8 cellular contexts compared by ENCODE assay signal in genomic region chr4:56410247-56410646, GRCh38. TPM values are rescaled to one million over a fixed set of nuclear protein-coding genes. Genes with fewer than 3 reads are reported as not detected.
DNase-seq lines count a peak whose midpoint lies in the region; ATAC-seq, FAIRE-seq and TF ChIP-seq lines count a peak whose summit lies in the region.

No MANE protein-coding gene starts in this region.

- no peak for DNase-seq in Right ventricle myocardium inferior (ENCODE audit: missing footprints)
- DNase-seq in cardiac septum (ENCODE audit: low spot score), result no peak
- DNase-seq in NCI-H345 (lab: John Stamatoyannopoulos, UW), result peak; percentile 61
- DNase-seq in K562 (ENCODE audit: extremely low read depth in 1 of 4, low spot score in 3 of 4), result peak in 2 of 4 experiments; percentile 17 to 47
- peak; percentile 5 to 86 for DNase-seq in hippocampal formation (lab: John Stamatoyannopoulos, UW)
- DNase-seq in skeletal muscle cell (ENCODE audit: low read depth), result peak; percentile 87

- H3K36me3 ChIP-seq in K562 (ENCODE audit: control insufficient read depth, insufficient read depth, low read length), result peaks cover 35% of the 10 kb centered on the region

- CTCF ChIA-PET in K562 (lab: Yijun Ruan, JAX; ENCODE audit: low intra/inter-chr PET ratio), result no interaction called here

- in situ Hi-C loops in K562 (cut with MboI), result no loop called here

- H4K20me1 ChIP-seq in K562 (replicated peaks; ENCODE audit: control insufficient read depth, insufficient read depth, low read length), result no peaks in the 10 kb centered on the region; the same call in 1 of the 2 replicates

- POLR2A ChIA-PET in K562 (lab: Yijun Ruan, JAX), result interaction anchor here (1.1 kb wide), 1 partner anchor 13 kb away, joined by 3 read pairs; no protein-coding TSS in a partner anchor

- H3K9me3 ChIP-seq in K562 (replicated peaks; ENCODE audit: control insufficient read depth, insufficient read depth, low read depth, low read length), result no peaks in the 10 kb centered on the region

- no peaks in the 10 kb centered on the region for H3K27me3 ChIP-seq in K562 (ENCODE audit: control insufficient read depth in 2 of 2, insufficient read depth in 2 of 2, low read length in 2 of 2)

- ATAC-seq in Right ventricle myocardium inferior (peak; percentile 93), K562 (peak; percentile 70), HG03460 (IDR thresholded peaks at IDR 0.05; ENCODE audit: unreplicated experiment) (no peak), GM18520 (IDR thresholded peaks at IDR 0.05; ENCODE audit: unreplicated experiment) (no peak)

- TF ChIP-seq CTCF in K562 (IDR thresholded peaks at IDR 0.05 in 2 of 3, conservative IDR thresholded peaks at IDR 0.05 in 1 of 3; ENCODE audit: insufficient read depth in 2 of 3, low read depth in 1 of 3, low read length in 3 of 3), result no peak

- no peaks in the 10 kb centered on the region for H3K9me1 ChIP-seq in K562 (ENCODE audit: control insufficient read depth, insufficient read depth, low read length)

- no peaks in the 10 kb centered on the region for H3K4me1 ChIP-seq in K562 (replicated peaks in 1 of 2; ENCODE audit: control insufficient read depth in 2 of 2, insufficient read depth in 2 of 2, low read length in 2 of 2)

- H2AFZ ChIP-seq in K562 (ENCODE audit: low read depth, low read length), result no peak overlapping the region

- H3K4me3 ChIP-seq in K562 (no peak overlapping the region), skeletal muscle cell (ENCODE audit: low read depth, low read length) (peak overlapping the region; percentile 27)

- BruUV-seq in K562 (replicated peaks; lab: Mats Ljungman, UMichigan), result no TSS peak

- TF ChIP-seq EP300 in K562 (IDR thresholded peaks at IDR 0.05; ENCODE audit: low read length), result no peak

- peak overlapping the region; percentile 29; the same call in 1 of the 3 replicates for H3K27ac ChIP-seq in K562 (ENCODE audit: extremely low read depth, low read depth, low read length)

- FAIRE-seq in K562 (lab: Jason Lieb, UNC), result peak; percentile 32

- H3K79me2 ChIP-seq in K562 (ENCODE audit: control insufficient read depth, insufficient read depth, low read length), result peaks cover 74% of the 10 kb centered on the region

- no peak overlapping the region for H3K4me2 ChIP-seq in K562 (ENCODE audit: insufficient read depth, low read length)

- TF ChIP-seq RAD21 in K562 (CRISPR knock-in tag; conservative IDR thresholded peaks at IDR 0.05 in 1 of 2, IDR thresholded peaks at IDR 0.05 in 1 of 2), result no peak

- TF ChIP-seq POLR2A in K562 (conservative IDR thresholded peaks at IDR 0.05), result no peak

- 29% methylated on average over 3 of the region's 3 CpGs for WGBS in K562 (ENCODE audit: insufficient coverage, low coverage, missing lambda C conversion rate)

- H3K9ac ChIP-seq in K562 (ENCODE audit: insufficient read depth in 1 of 2, low read depth in 2 of 2, low read length in 2 of 2), result no peak overlapping the region

- intact Hi-C loops in Right ventricle myocardium inferior (cut with DNase I) (no loop called here), cardiac septum (cut with DNase I) (no loop called here), K562 (cut with micrococcal nuclease) (no loop called here)

TF ChIP-seq in K562, 482 proteins besides CTCF, POLR2A, EP300 and RAD21 (continues in another document):
- TF ChIP-seq FOXA3 (CRISPR knock-in tag; conservative IDR thresholded peaks at IDR 0.05 in 1 of 2, IDR thresholded peaks at IDR 0.05 in 1 of 2) (peak in 1 of 2 experiments; percentile 81; a peak in 1 of 4 replicates), FOXJ2 (tag; IDR thresholded peaks at IDR 0.05) (peak; percentile 96), FIP1L1 (IDR thresholded peaks at IDR 0.05; ENCODE audit: low read depth, low read length, poor library complexity, severe bottlenecking) (no peak), ATF1 (CRISPR knock-in tag; IDR thresholded peaks at IDR 0.05) (no peak), ATF1 (tag; IDR thresholded peaks at IDR 0.05) (no peak)

RNA-seq across cellular contexts. Expression of gene AASDH, which starts 23.0 kb away (rescaled TPM):
- 6.5 TPM for total RNA-seq in Right ventricle myocardium inferior
- total RNA-seq in cardiac septum, result 8.1 TPM
- total RNA-seq in K562 (2011; cell fraction: chromatin; rRNA removed; ENCODE audit: low replicate concordance), result 23.6 and 58.4 TPM in 2 replicates
- total RNA-seq in K562 (2011; cell fraction: nucleolus; rRNA removed), result 11.5 and 13.7 TPM in 2 replicates
- total RNA-seq in K562 (2011; cell fraction: nucleoplasm; rRNA removed), result 23.2 and 30.4 TPM in 2 replicates
- total RNA-seq in K562 (2014; rRNA removed), result 7.7 and 11.1 TPM in 2 replicates
- total RNA-seq in K562 (2014; rRNA removed; fragmentation: Illumina TruSeq; extraction: Trizol), result 16.2 and 19.7 TPM in 2 replicates
- 12.6 and 13.7 TPM in 2 replicates for total RNA-seq in K562 (2015; rRNA removed; fragmentation: Illumina TruSeq; extraction: Trizol)
- 9.3 and 14.1 TPM in 2 replicates for total RNA-seq in K562 (2021)
- polyA plus RNA-seq in K562 (2011; rRNA removed), result 20.3 and 25.0 TPM in 2 replicates
- 4.5 and 11.3 TPM in 2 replicates for polyA plus RNA-seq in K562 (2011; cell fraction: cytosol; rRNA removed)
- 14.2 and 26.2 TPM in 2 replicates for polyA plus RNA-seq in K562 (2011; cell fraction: nucleus; rRNA removed)
- polyA plus RNA-seq in K562 (2012), result 6.4 and 6.5 TPM in 2 replicates
- polyA plus RNA-seq in K562 (2014; fragmentation: Illumina TruSeq; extraction: Trizol), result 11.2 and 11.4 TPM in 2 replicates
- 10 to 100 TPM; 16.8 to 29.7 TPM for polyA plus RNA-seq in K562 (2014; fragmentation: Nextera tagmentation; extraction: Ambion mirVana)
- polyA plus RNA-seq in K562 (2014; rRNA removed), result 8.6 and 8.8 TPM in 2 replicates
- polyA minus RNA-seq in K562 (2011; rRNA and poly(A)+ RNA removed), result 40.2 and 41.6 TPM in 2 replicates
- polyA minus RNA-seq in K562 (2011; cell fraction: cytosol; rRNA and poly(A)+ RNA removed), result 6.3 and 9.5 TPM in 2 replicates
- 17.1 and 32.8 TPM in 2 replicates for polyA minus RNA-seq in K562 (2011; cell fraction: nucleus; rRNA and poly(A)+ RNA removed)

RNA-seq across cellular contexts. Expression of gene PPAT, which starts 25.2 kb away (rescaled TPM):
- total RNA-seq in Right ventricle myocardium inferior (3.1 TPM), cardiac septum (2.3 TPM), K562 (2014; rRNA removed) (45.7 and 50.3 TPM in 2 replicates), K562 (2014; rRNA removed; fragmentation: Illumina TruSeq; extraction: Trizol) (70.9 and 73.9 TPM in 2 replicates), K562 (2015; rRNA removed; fragmentation: Illumina TruSeq; extraction: Trizol) (52.1 and 55.4 TPM in 2 replicates), K562 (2021) (75.5 and 75.8 TPM in 2 replicates)
- total RNA-seq in K562 (2011; cell fraction: chromatin; rRNA removed; ENCODE audit: low replicate concordance), result 16.8 and 38.4 TPM in 2 replicates
- 8.3 and 12.4 TPM in 2 replicates for total RNA-seq in K562 (2011; cell fraction: nucleolus; rRNA removed)
- 18.7 and 34.4 TPM in 2 replicates for total RNA-seq in K562 (2011; cell fraction: nucleoplasm; rRNA removed)
- polyA plus RNA-seq in K562 (2011; rRNA removed) (59.3 and 64.8 TPM in 2 replicates), K562 (2014; fragmentation: Illumina TruSeq; extraction: Trizol) (53.3 and 57.2 TPM in 2 replicates), K562 (2014; fragmentation: Nextera tagmentation; extraction: Ambion mirVana) (10 to 100 TPM; 49.3 to 55.5 TPM), K562 (2014; rRNA removed) (36.2 and 41.7 TPM in 2 replicates)
- 11.1 and 20.7 TPM in 2 replicates for polyA plus RNA-seq in K562 (2011; cell fraction: cytosol; rRNA removed)
- 25.7 and 27.4 TPM in 2 replicates for polyA plus RNA-seq in K562 (2011; cell fraction: nucleus; rRNA removed)
- 24.5 and 35.5 TPM in 2 replicates for polyA plus RNA-seq in K562 (2012)
- polyA minus RNA-seq in K562 (2011; rRNA and poly(A)+ RNA removed), result 63.7 and 64.8 TPM in 2 replicates
- 35.0 and 42.0 TPM in 2 replicates for polyA minus RNA-seq in K562 (2011; cell fraction: cytosol; rRNA and poly(A)+ RNA removed)
- 14.9 and 27.1 TPM in 2 replicates for polyA minus RNA-seq in K562 (2011; cell fraction: nucleus; rRNA and poly(A)+ RNA removed)

RNA-seq across cellular contexts. Expression of gene PAICS, which starts 25.8 kb away (rescaled TPM):
- total RNA-seq in Right ventricle myocardium inferior, result 21.3 TPM
- 27.1 TPM for total RNA-seq in cardiac septum
- 79.1 and 160 TPM in 2 replicates for total RNA-seq in K562 (2011; cell fraction: chromatin; rRNA removed; ENCODE audit: low replicate concordance)
- 41.7 and 48.4 TPM in 2 replicates for total RNA-seq in K562 (2011; cell fraction: nucleolus; rRNA removed)
- total RNA-seq in K562 (2011; cell fraction: nucleoplasm; rRNA removed), result 91.3 and 181 TPM in 2 replicates
- total RNA-seq in K562 (2014; rRNA removed), result 127 and 147 TPM in 2 replicates
- 302 and 365 TPM in 2 replicates for total RNA-seq in K562 (2014; rRNA removed; fragmentation: Illumina TruSeq; extraction: Trizol)
- 247 and 260 TPM in 2 replicates for total RNA-seq in K562 (2015; rRNA removed; fragmentation: Illumina TruSeq; extraction: Trizol)
- 387 and 392 TPM in 2 replicates for total RNA-seq in K562 (2021)
- polyA plus RNA-seq in K562 (2011; rRNA removed), result 467 and 587 TPM in 2 replicates
- polyA plus RNA-seq in K562 (2011; cell fraction: cytosol; rRNA removed), result 218 and 393 TPM in 2 replicates
- polyA plus RNA-seq in K562 (2011; cell fraction: nucleus; rRNA removed), result 127 and 173 TPM in 2 replicates
- polyA plus RNA-seq in K562 (2012), result 209 and 259 TPM in 2 replicates
- polyA plus RNA-seq in K562 (2014; fragmentation: Illumina TruSeq; extraction: Trizol), result 399 and 469 TPM in 2 replicates
- polyA plus RNA-seq in K562 (2014; fragmentation: Nextera tagmentation; extraction: Ambion mirVana), result 100 to 1,000 TPM; 385 to 490 TPM
- 353 and 354 TPM in 2 replicates for polyA plus RNA-seq in K562 (2014; rRNA removed)
- 322 and 325 TPM in 2 replicates for polyA minus RNA-seq in K562 (2011; rRNA and poly(A)+ RNA removed)
- polyA minus RNA-seq in K562 (2011; cell fraction: cytosol; rRNA and poly(A)+ RNA removed), result 97.4 and 119 TPM in 2 replicates
- polyA minus RNA-seq in K562 (2011; cell fraction: nucleus; rRNA and poly(A)+ RNA removed), result 63.0 and 105 TPM in 2 replicates

RNA-seq across cellular contexts. Expression of gene SRP72, which starts 57.2 kb away (rescaled TPM):
- total RNA-seq in Right ventricle myocardium inferior, result 32.4 TPM
- total RNA-seq in cardiac septum, result 43.4 TPM
- total RNA-seq in K562 (2011; cell fraction: chromatin; rRNA removed; ENCODE audit: low replicate concordance), result 163 and 301 TPM in 2 replicates
- 80.3 and 81.5 TPM in 2 replicates for total RNA-seq in K562 (2011; cell fraction: nucleolus; rRNA removed)
- 140 and 145 TPM in 2 replicates for total RNA-seq in K562 (2011; cell fraction: nucleoplasm; rRNA removed)
- 142 and 175 TPM in 2 replicates for total RNA-seq in K562 (2014; rRNA removed)
- 178 and 198 TPM in 2 replicates for total RNA-seq in K562 (2014; rRNA removed; fragmentation: Illumina TruSeq; extraction: Trizol)
- total RNA-seq in K562 (2015; rRNA removed; fragmentation: Illumina TruSeq; extraction: Trizol), result 143 and 155 TPM in 2 replicates
- 202 and 205 TPM in 2 replicates for total RNA-seq in K562 (2021)
- polyA plus RNA-seq in K562 (2011; rRNA removed), result 145 and 208 TPM in 2 replicates
- 37.0 and 57.4 TPM in 2 replicates for polyA plus RNA-seq in K562 (2011; cell fraction: cytosol; rRNA removed)
- polyA plus RNA-seq in K562 (2011; cell fraction: nucleus; rRNA removed), result 76.3 and 90.4 TPM in 2 replicates
- 124 and 146 TPM in 2 replicates for polyA plus RNA-seq in K562 (2012)
- 185 and 311 TPM in 2 replicates for polyA plus RNA-seq in K562 (2014; fragmentation: Illumina TruSeq; extraction: Trizol)
- 100 to 1,000 TPM; 300 to 341 TPM for polyA plus RNA-seq in K562 (2014; fragmentation: Nextera tagmentation; extraction: Ambion mirVana)
- polyA plus RNA-seq in K562 (2014; rRNA removed), result 96.2 and 124 TPM in 2 replicates
- 595 and 707 TPM in 2 replicates for polyA minus RNA-seq in K562 (2011; rRNA and poly(A)+ RNA removed)
- polyA minus RNA-seq in K562 (2011; cell fraction: cytosol; rRNA and poly(A)+ RNA removed), result 124 and 152 TPM in 2 replicates
- 88.9 and 167 TPM in 2 replicates for polyA minus RNA-seq in K562 (2011; cell fraction: nucleus; rRNA and poly(A)+ RNA removed)

Comparison
In these comparisons a context has a peak if more than half of its experiments do, and no peak if none do; other contexts are left out.
1. ATAC-seq: peak in Right ventricle myocardium inferior (single experiment) and K562 (single experiment); none in HG03460 (single experiment) and GM18520 (single experiment).
2. DNase-seq: peak in NCI-H345 (single experiment), hippocampal formation (2 of 2) and skeletal muscle cell (single experiment); none in Right ventricle myocardium inferior (single experiment) and cardiac septum (single experiment).